ENCODE assay signal across 8 cellular contexts in genomic region chr17:7242717-7243576, GRCh38. TPM values are rescaled to one million over a fixed set of nuclear protein-coding genes. Genes with fewer than 3 reads are reported as not detected.
DNase-seq lines count a peak whose midpoint lies in the region; ATAC-seq and TF ChIP-seq lines count a peak whose summit lies in the region.

No MANE protein-coding gene starts in this region.

- H3K9me3 ChIP-seq in adrenal gland (replicated peaks in 1 of 3) (no peaks in the 10 kb centered on the region), upper lobe of left lung (no peaks in the 10 kb centered on the region)

- ATAC-seq in HG02571 (IDR thresholded peaks at IDR 0.05; ENCODE audit: unreplicated experiment), result peak; percentile 38
- ATAC-seq in left cardiac atrium, result peak; percentile 59 to 63
- peak; percentile 83 to 84 for ATAC-seq in upper lobe of left lung (ENCODE audit: low FRiP score in 2 of 2)

- TF ChIP-seq POLR2A in adrenal gland (IDR thresholded peaks at IDR 0.05) (peak; percentile 18 to 74), upper lobe of left lung (IDR thresholded peaks at IDR 0.05) (peak in 3 of 4 donors; percentile 57 to 83 (median 74))

- H3K27me3 ChIP-seq in adrenal gland, result no peaks in the 10 kb centered on the region
- H3K27me3 ChIP-seq in upper lobe of left lung, result no peaks in the 10 kb centered on the region

- peak in 3 of 4 donors; percentile 23 to 83 (median 61) for TF ChIP-seq EP300 in upper lobe of left lung (IDR thresholded peaks at IDR 0.05)

- intact Hi-C loops in adrenal gland (cut with DNase I), result no loop called here
- intact Hi-C loops in left cardiac atrium (cut with DNase I), result no loop called here
- intact Hi-C loops in posterior vena cava (cut with DNase I), result no loop called here

- TF ChIP-seq CTCF in adrenal gland (IDR thresholded peaks at IDR 0.05), result peak in 2 of 6 experiments; percentile 17 to 20
- TF ChIP-seq CTCF in upper lobe of left lung (IDR thresholded peaks at IDR 0.05), result peak in 3 of 6 experiments; percentile 10 to 39 (median 37)

- H3K4me1 ChIP-seq in adrenal gland (replicated peaks in 1 of 2) (peaks cover 18 to 23% of the 10 kb centered on the region in 2 donors), upper lobe of left lung (peaks cover 23 to 30% (median 26%) of the 10 kb centered on the region in 4 donors)

- peaks cover 0 to 45% of the 10 kb centered on the region in 2 donors for H3K36me3 ChIP-seq in adrenal gland (replicated peaks in 1 of 2)
- peaks cover 0 to 46% (median 36%) of the 10 kb centered on the region in 4 donors for H3K36me3 ChIP-seq in upper lobe of left lung

- peak overlapping the region; percentile 87 to 100 (median 95) for H3K27ac ChIP-seq in adrenal gland
- peak overlapping the region; percentile 92 to 100 (median 97) for H3K27ac ChIP-seq in upper lobe of left lung

- 1% methylated on average over 35 to 50 of the region's 50 CpGs for WGBS in adrenal gland, 4 donors
- 1 to 3% methylated on average over 49 to 50 of the region's 50 CpGs for WGBS in upper lobe of left lung, 2 donors

- H3K4me3 ChIP-seq in adrenal gland (peak overlapping the region in 3 of 4 donors; percentile 29 to 92 (median 47)), upper lobe of left lung (peak overlapping the region; percentile 44 to 99 (median 80))

- DNase-seq in GM04503 (ENCODE audit: low read depth) (peak; percentile 79), NCI-H1417 (lab: John Stamatoyannopoulos, UW) (peak; percentile 90 to 95 (median 92)), T follicular helper cell (ENCODE audit: low read depth) (peak; percentile 91), adrenal gland (peak; percentile 97 to 99 (median 97)), left cardiac atrium (peak; percentile 97), posterior vena cava (ENCODE audit: low spot score) (peak; percentile 99), upper lobe of left lung (peak; percentile 94 to 97)

RNA-seq across cellular contexts. Expression of gene GABARAP, which starts 0.7 kb away (rescaled TPM):
- 1,000 to 10,000 TPM in 1 of 8 donors, 100 to 1,000 TPM in 7; 195 to 1,049 (median 840) TPM for total RNA-seq in adrenal gland
- polyA plus RNA-seq in adrenal gland, result 1,000 to 10,000 TPM in 2 of 3 donors, 100 to 1,000 TPM in 1; 694 to 1,285 (median 1,047) TPM
- total RNA-seq in left cardiac atrium, result 100 to 1,000 TPM; 459 to 475 TPM
- total RNA-seq in posterior vena cava, result 100 to 1,000 TPM; 341 to 405 TPM
- 100 to 1,000 TPM; 381 to 631 (median 601) TPM for total RNA-seq in upper lobe of left lung

RNA-seq across cellular contexts. Expression of gene PHF23, which starts 3.7 kb away (rescaled TPM):
- 100 to 1,000 TPM in 1 of 8 donors, 10 to 100 TPM in 7; 33.5 to 141 (median 64.5) TPM for total RNA-seq in adrenal gland
- polyA plus RNA-seq in adrenal gland, result 10 to 100 TPM; 28.0 to 80.3 (median 49.6) TPM
- 10 to 100 TPM; 18.5 to 27.5 TPM for total RNA-seq in left cardiac atrium
- 10 to 100 TPM; 20.4 to 27.5 TPM for total RNA-seq in posterior vena cava
- total RNA-seq in upper lobe of left lung, result 10 to 100 TPM; 25.4 to 54.5 (median 31.2) TPM

RNA-seq across cellular contexts. Expression of gene CTDNEP1, which starts 8.6 kb away (rescaled TPM):
- total RNA-seq in adrenal gland (100 to 1,000 TPM in 5 of 8 donors, 10 to 100 TPM in 3; 31.3 to 144 (median 126) TPM), left cardiac atrium (100 to 1,000 TPM; 116 to 118 TPM), posterior vena cava (10 to 100 TPM; 79.5 to 89.2 TPM), upper lobe of left lung (100 to 1,000 TPM in 2 of 6 donors, 10 to 100 TPM in 4; 62.9 to 139 (median 75.0) TPM)
- polyA plus RNA-seq in adrenal gland, result 100 to 1,000 TPM in 1 of 3 donors, 10 to 100 TPM in 2; 67.9 to 177 (median 84.4) TPM

RNA-seq across cellular contexts. Expression of gene DVL2, which starts 8.6 kb away (rescaled TPM):
- total RNA-seq in adrenal gland (10 to 100 TPM; 25.2 to 87.2 (median 47.9) TPM), left cardiac atrium (10 to 100 TPM; 22.5 to 23.8 TPM), posterior vena cava (10 to 100 TPM; 21.9 to 26.7 TPM), upper lobe of left lung (10 to 100 TPM; 40.4 to 70.2 (median 42.4) TPM)
- polyA plus RNA-seq in adrenal gland, result 10 to 100 TPM; 11.8 to 80.9 (median 19.2) TPM

RNA-seq across cellular contexts. Expression of gene ELP5, which starts 9.1 kb away (rescaled TPM):
- 10 to 100 TPM; 28.0 to 82.7 (median 58.4) TPM for total RNA-seq in adrenal gland
- 10 to 100 TPM; 39.0 to 96.5 (median 77.4) TPM for polyA plus RNA-seq in adrenal gland
- total RNA-seq in left cardiac atrium, result 10 to 100 TPM; 68.3 to 93.8 TPM
- 10 to 100 TPM; 36.5 to 40.0 TPM for total RNA-seq in posterior vena cava
- total RNA-seq in upper lobe of left lung, result 10 to 100 TPM in 5 of 6 donors, 1 to 10 TPM in 1; 5.2 to 36.3 (median 21.0) TPM

Comparison
In these comparisons a context has a peak if more than half of its experiments do, and no peak if none do; other contexts are left out.
1. Peak in every context shown above with its lines: DNase-seq, ATAC-seq, H3K4me3 ChIP-seq and H3K27ac ChIP-seq.